Comparison of ENCODE assay signal across 25 cellular contexts in genomic region chr10:97704341-97704740, GRCh38. TPM values are rescaled to one million over a fixed set of nuclear protein-coding genes. Genes with fewer than 3 reads are reported as not detected.
DNase-seq lines count a peak whose midpoint lies in the region; ATAC-seq and TF ChIP-seq lines count a peak whose summit lies in the region.
"Had no signal": no experiment of that assay in that cellular context is flagged by ENCODE, and none has a peak within 500 bp of the region (broad histone marks: within the 10 kb centered on the region; RNA-seq: fewer than 3 reads in every experiment).

No MANE protein-coding gene starts in this region.

- H3K36me3 Mint-ChIP-seq in T-helper 17 cell (ENCODE audit: low read depth), result peaks cover 2% of the 10 kb centered on the region
- no peaks in the 10 kb centered on the region for H3K36me3 Mint-ChIP-seq in nephron progenitor cell (ENCODE audit: low read depth)
- H3K36me3 Mint-ChIP-seq: CD14-positive monocyte; CD4-positive, alpha-beta memory T cell; CD8-positive, alpha-beta memory T cell had no signal

- no peak for ATAC-seq in T-helper 17 cell
- no peak for ATAC-seq in psoas muscle
- no peak for ATAC-seq in GM21381 (IDR thresholded peaks at IDR 0.05; ENCODE audit: unreplicated experiment)
- ATAC-seq: GM12878 had no signal

- H3K4me1 ChIP-seq in BLaER1 (peaks cover 43% of the 10 kb centered on the region), psoas muscle (no peaks in the 10 kb centered on the region), esophagus squamous epithelium (peaks cover 0 to 12% (median 8%) of the 10 kb centered on the region in 3 donors)
- peaks cover 13 to 47% (median 34%) of the 10 kb centered on the region in 10 experiments for H3K4me1 ChIP-seq in BLaER1 treated with 17β-estradiol and CSF1 and Interleukin-3, amounts not matched to agents 10 nM and 100 nM

- peak overlapping the region; percentile 67 for H3K4me2 ChIP-seq in BLaER1
- peak overlapping the region; percentile 8 to 79 (median 63); a peak in 21 of 22 replicates for H3K4me2 ChIP-seq in BLaER1 treated with 17β-estradiol and CSF1 and Interleukin-3, amounts not matched to agents 10 nM and 100 nM

- intact Hi-C loops in psoas muscle (cut with DNase I) (no loop called here), esophagus squamous epithelium (cut with DNase I) (no loop called here)

- no peaks in the 10 kb centered on the region for H3K9me3 Mint-ChIP-seq in nephron progenitor cell
- H3K9me3 Mint-ChIP-seq: CD14-positive monocyte; CD4-positive, alpha-beta memory T cell; CD4-positive, CD25-positive, alpha-beta regulatory T cell had no signal

- no peaks in the 10 kb centered on the region for H3K36me3 ChIP-seq in BLaER1
- H3K36me3 ChIP-seq in BLaER1 treated with 17β-estradiol and CSF1 and Interleukin-3, amounts not matched to agents 10 nM and 100 nM, result no peaks in the 10 kb centered on the region
- no peaks in the 10 kb centered on the region for H3K36me3 ChIP-seq in psoas muscle (ENCODE audit: insufficient read depth in 1 of 2, low read depth in 1 of 2)
- no peaks in the 10 kb centered on the region for H3K36me3 ChIP-seq in esophagus squamous epithelium
- H3K36me3 ChIP-seq: BE2C had no signal

- no peak for DNase-seq in T-helper 17 cell
- no peak for DNase-seq in nephron progenitor cell
- no peak for DNase-seq in G401 (ENCODE audit: low spot score)
- DNase-seq in psoas muscle, result no peak
- no peak for DNase-seq in esophagus squamous epithelium (lab: John Stamatoyannopoulos, UW)
- DNase-seq: 8988T; ACHN; BE2C; C1 segment of cervical spinal cord; CD4-positive, alpha-beta memory T cell; CD4-positive, CD25-positive, alpha-beta regulatory T cell; CD8-positive, alpha-beta memory T cell; COR-L47; DMS 273 treated with DMSO at 0.1 percent for 48 hours; DMS153; DMS53; DMS79; DND-41; EL; GDM1 had no signal

- H3K27ac ChIP-seq in BLaER1 (peak overlapping the region; percentile 47), psoas muscle (no peak overlapping the region), esophagus squamous epithelium (no peak overlapping the region)
- peak overlapping the region in 4 of 11 experiments; percentile 15 to 55 (median 34); a peak in 4 of 22 replicates for H3K27ac ChIP-seq in BLaER1 treated with 17β-estradiol and CSF1 and Interleukin-3, amounts not matched to agents 10 nM and 100 nM

- 56 to 66% (median 66%) methylated on average over 1 of the region's 1 CpG for WGBS in psoas muscle, 3 donors
- 63 to 67% methylated on average over 1 of the region's 1 CpG for WGBS in esophagus squamous epithelium, 2 donors

- TF ChIP-seq POLR2A in esophagus squamous epithelium (IDR thresholded peaks at IDR 0.05), result no peak

- H3K27me3 Mint-ChIP-seq in T-helper 17 cell (peaks cover 30% of the 10 kb centered on the region), nephron progenitor cell (ENCODE audit: low read depth, poor library complexity) (peaks cover 12% of the 10 kb centered on the region)

- peak overlapping the region; percentile 51 for H3K9ac ChIP-seq in BLaER1
- peak overlapping the region in 2 of 11 experiments; percentile 13 to 34; a peak in 4 of 22 replicates for H3K9ac ChIP-seq in BLaER1 treated with 17β-estradiol and CSF1 and Interleukin-3, amounts not matched to agents 10 nM and 100 nM

- H3K4me1 Mint-ChIP-seq in T-helper 17 cell, result peaks cover 2% of the 10 kb centered on the region
- peaks cover 11% of the 10 kb centered on the region for H3K4me1 Mint-ChIP-seq in nephron progenitor cell
- H3K4me1 Mint-ChIP-seq: CD8-positive, alpha-beta memory T cell had no signal

- TF ChIP-seq CTCF in nephron progenitor cell (IDR thresholded peaks at IDR 0.05) (no peak), psoas muscle (IDR thresholded peaks at IDR 0.05) (no peak), esophagus squamous epithelium (IDR thresholded peaks at IDR 0.05) (no peak)

- H3K4me3 ChIP-seq in BLaER1, result no peak overlapping the region; the same call in 1 of the 2 replicates
- no peak overlapping the region for H3K4me3 ChIP-seq in BLaER1 treated with 17β-estradiol and CSF1 and Interleukin-3, amounts not matched to agents 10 nM and 100 nM
- no peak overlapping the region for H3K4me3 ChIP-seq in psoas muscle
- H3K4me3 ChIP-seq in esophagus squamous epithelium, result no peak overlapping the region
- H3K4me3 ChIP-seq: GM12878 had no signal

- H3K27me3 ChIP-seq in BLaER1 (no peaks in the 10 kb centered on the region), psoas muscle (ENCODE audit: insufficient read depth in 3 of 3, low read length in 2 of 3) (no peaks in the 10 kb centered on the region), esophagus squamous epithelium (peaks cover 0 to 44% (median 0%) of the 10 kb centered on the region in 4 donors)
- no peaks in the 10 kb centered on the region for H3K27me3 ChIP-seq in BLaER1 treated with 17β-estradiol and CSF1 and Interleukin-3, amounts not matched to agents 10 nM and 100 nM
- H3K27me3 ChIP-seq: BE2C had no signal

- in situ Hi-C loops in G401 (cut with HindIII; ENCODE audit: low sequenced_read_pairs), result no loop called here

- H3K9me3 ChIP-seq in BLaER1 (no peaks in the 10 kb centered on the region), T-helper 17 cell (ENCODE audit: control insufficient read depth, low read length, poor library complexity, severe bottlenecking) (no peaks in the 10 kb centered on the region), psoas muscle (no peaks in the 10 kb centered on the region), esophagus squamous epithelium (no peaks in the 10 kb centered on the region)
- H3K9me3 ChIP-seq in BLaER1 treated with 17β-estradiol and CSF1 and Interleukin-3, amounts not matched to agents 10 nM and 100 nM (replicated peaks in 1 of 11), result no peaks in the 10 kb centered on the region; a peak in 1 of 22 replicates
- H3K9me3 ChIP-seq: BE2C had no signal

- peak overlapping the region; percentile 32 for H3K27ac Mint-ChIP-seq in T-helper 17 cell
- peak overlapping the region; percentile 78 for H3K27ac Mint-ChIP-seq in nephron progenitor cell
- H3K27ac Mint-ChIP-seq: CD14-positive monocyte; CD4-positive, CD25-positive, alpha-beta regulatory T cell; CD8-positive, alpha-beta memory T cell had no signal

- H3K4me3 Mint-ChIP-seq in T-helper 17 cell (no peak overlapping the region), nephron progenitor cell (no peak overlapping the region)
- H3K4me3 Mint-ChIP-seq: CD14-positive monocyte; CD4-positive, alpha-beta memory T cell; CD4-positive, CD25-positive, alpha-beta regulatory T cell; CD8-positive, alpha-beta memory T cell had no signal

- H4K20me1 ChIP-seq in BLaER1, result no peaks in the 10 kb centered on the region
- no peaks in the 10 kb centered on the region for H4K20me1 ChIP-seq in BLaER1 treated with 17β-estradiol and CSF1 and Interleukin-3, amounts not matched to agents 10 nM and 100 nM

RNA-seq across cellular contexts. Expression of gene MARVELD1, which starts 9.2 kb away (rescaled TPM):
- total RNA-seq in T-helper 17 cell (1 to 10 TPM; 1.2 to 2.7 TPM), psoas muscle (1 to 10 TPM; 2.4 to 5.7 (median 3.3) TPM), esophagus squamous epithelium (10 to 100 TPM in 2 of 4 donors, 1 to 10 TPM in 2; 4.0 to 20.5 (median 12.3) TPM)
- 35.0 and 61.1 TPM in 2 replicates for total RNA-seq in G401 (2014; rRNA removed; shearing (Covaris generic))
- polyA plus RNA-seq in psoas muscle, result 10 to 100 TPM in 1 of 3 donors, 1 to 10 TPM in 2; 2.2 to 10.4 (median 2.9) TPM
- polyA plus RNA-seq: CD4-positive, CD25-positive, alpha-beta regulatory T cell had no signal

RNA-seq across cellular contexts. Expression of gene AVPI1, which starts 17.3 kb away (rescaled TPM):
- total RNA-seq in T-helper 17 cell (1 to 10 TPM; 5.6 to 8.6 TPM), psoas muscle (1 to 10 TPM; 3.6 to 5.8 (median 5.0) TPM), esophagus squamous epithelium (10 to 100 TPM in 3 of 4 donors, 1 to 10 TPM in 1; 7.7 to 21.7 (median 15.4) TPM)
- total RNA-seq in G401 (2014; rRNA removed; shearing (Covaris generic)), result 19.1 and 24.4 TPM in 2 replicates
- polyA plus RNA-seq in psoas muscle, result 10 to 100 TPM in 1 of 3 donors, 1 to 10 TPM in 2; 5.6 to 56.9 (median 5.6) TPM

RNA-seq across cellular contexts. Expression of gene ZFYVE27, which starts 32.6 kb away (rescaled TPM):
- total RNA-seq in T-helper 17 cell (10 to 100 TPM; 60.0 to 69.2 TPM), psoas muscle (10 to 100 TPM in 3 of 4 donors, 1 to 10 TPM in 1; 9.8 to 15.1 (median 12.1) TPM), esophagus squamous epithelium (10 to 100 TPM; 10.1 to 16.0 (median 13.4) TPM)
- 21.8 and 24.8 TPM in 2 replicates for total RNA-seq in G401 (2014; rRNA removed; shearing (Covaris generic))
- polyA plus RNA-seq in psoas muscle, result 10 to 100 TPM in 2 of 3 donors, 1 to 10 TPM in 1; 8.3 to 20.1 (median 14.9) TPM
